ENCODE assay signal across 11 cellular contexts in the genomic region with DNA sequence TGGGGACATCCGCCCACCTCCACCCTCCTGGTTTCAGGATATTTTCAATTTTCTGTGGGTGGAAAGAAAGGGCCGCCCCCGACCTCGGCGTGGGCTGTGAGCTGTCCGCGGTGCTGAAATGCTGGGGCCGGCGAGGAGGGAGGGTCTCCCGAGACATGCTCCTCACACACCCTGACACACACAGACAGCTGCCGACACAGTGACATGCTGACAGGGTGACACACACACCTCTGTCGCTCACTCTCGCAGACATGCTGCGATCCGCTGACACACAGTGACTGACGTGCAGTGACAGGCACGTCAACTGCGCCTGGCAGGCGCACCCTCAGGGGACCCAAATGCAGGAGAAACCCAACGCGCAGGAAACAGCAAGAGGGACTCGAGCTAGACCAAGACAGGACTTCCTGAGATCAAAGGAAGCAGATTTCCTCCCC. TPM values are rescaled to one million over a fixed set of nuclear protein-coding genes. Genes with fewer than 3 reads are reported as not detected.
DNase-seq lines count a peak whose midpoint lies in the region; ATAC-seq, FAIRE-seq and TF ChIP-seq lines count a peak whose summit lies in the region.
"Had no signal": no experiment of that assay in that cellular context is flagged by ENCODE, and none has a peak within 500 bp of the region (broad histone marks: within the 10 kb centered on the region; RNA-seq: fewer than 3 reads in every experiment).

No MANE protein-coding gene starts in this region.

- ATAC-seq in GM12878 (no peak), HG03108 (IDR thresholded peaks at IDR 0.05; ENCODE audit: unreplicated experiment) (no peak)
- ATAC-seq in natural killer cell treated with Interleukin-12 subunit alpha and Interleukin-12 subunit beta and Interleukin-15 and Interleukin-18, amount 100 ng/mL, for 72 hours, result no peak
- ATAC-seq: Panc1 had no signal

- RAD21 ChIA-PET in GM12878 (lab: Charles Lee; ENCODE audit: unreplicated experiment), result no interaction called here

- no peak for TF ChIP-seq POLR2A in GM12878 (IDR thresholded peaks at IDR 0.05; ENCODE audit: low read depth, low read length)

- POLR2A ChIA-PET in GM12878 (lab: Charles Lee), result no interaction called here

- TF ChIP-seq RAD21 in GM12878 (IDR thresholded peaks at IDR 0.05; ENCODE audit: insufficient read depth, low read depth, low read length), result no peak

- H3K4me3 ChIP-seq in H7 (ENCODE audit: insufficient read depth, low read depth, low read length) (no peak overlapping the region), GM12878 (no peak overlapping the region)
- H3K4me3 ChIP-seq: esophagus muscularis mucosa had no signal

- no peak for TF ChIP-seq EP300 in GM12878 (IDR thresholded peaks at IDR 0.05; ENCODE audit: borderline replicate concordance in 1 of 2, control insufficient read depth in 1 of 2, low read depth in 2 of 2, low read length in 2 of 2)

- H3K4me2 ChIP-seq in GM12878 (ENCODE audit: control insufficient read depth, insufficient read depth), result no peak overlapping the region

- H3K27me3 ChIP-seq in H7 (ENCODE audit: control insufficient read depth, insufficient read depth, low read length), result peaks cover 28% of the 10 kb centered on the region
- peaks cover 3 to 7% of the 10 kb centered on the region in 2 experiments; a peak in 3 of 4 replicates for H3K27me3 ChIP-seq in GM12878 (replicated peaks in 1 of 2; ENCODE audit: control insufficient read depth in 2 of 2, insufficient read depth in 2 of 2, low read length in 1 of 2)

- H3K36me3 Mint-ChIP-seq in T-helper 1 cell treated with Interleukin-12 subunit alpha and Interleukin-12 subunit beta and Interleukin-4 antibody, amounts not matched to agents 30 μg/mL and 1 μg/mL, for 36 hours (ENCODE audit: low read depth), result peaks cover 2% of the 10 kb centered on the region
- no peaks in the 10 kb centered on the region for H3K36me3 Mint-ChIP-seq in natural killer cell treated with Interleukin-12 subunit alpha and Interleukin-12 subunit beta and Interleukin-15 and Interleukin-18, amount 100 ng/mL, for 72 hours

- peaks cover 10% of the 10 kb centered on the region for H3K4me1 ChIP-seq in GM12878 (ENCODE audit: control insufficient read depth, insufficient read depth, low read length)

- H3K4me3 Mint-ChIP-seq in T-helper 1 cell treated with Interleukin-12 subunit alpha and Interleukin-12 subunit beta and Interleukin-4 antibody, amounts not matched to agents 30 μg/mL and 1 μg/mL, for 36 hours, result peak overlapping the region; percentile 46
- H3K4me3 Mint-ChIP-seq in natural killer cell treated with Interleukin-12 subunit alpha and Interleukin-12 subunit beta and Interleukin-15 and Interleukin-18, amount 100 ng/mL, for 72 hours, result peak overlapping the region; percentile 54

- peaks cover 32% of the 10 kb centered on the region for H3K4me1 Mint-ChIP-seq in T-helper 1 cell treated with Interleukin-12 subunit alpha and Interleukin-12 subunit beta and Interleukin-4 antibody, amounts not matched to agents 30 μg/mL and 1 μg/mL, for 36 hours (ENCODE audit: low read depth)
- H3K4me1 Mint-ChIP-seq in natural killer cell treated with Interleukin-12 subunit alpha and Interleukin-12 subunit beta and Interleukin-15 and Interleukin-18, amount 100 ng/mL, for 72 hours (ENCODE audit: low read depth in 2 of 2), result peaks cover 35 to 42% of the 10 kb centered on the region in 2 donors

- no peak overlapping the region for H3K27ac ChIP-seq in GM12878 (ENCODE audit: control insufficient read depth, insufficient read depth)
- H3K27ac ChIP-seq: esophagus muscularis mucosa, neutrophil had no signal

- CTCF ChIA-PET in GM12878 (lab: Yijun Ruan, JAX), result interaction anchor here (0.9 kb wide), 1 partner anchor 263 kb away, joined by 3 read pairs; no protein-coding TSS in a partner anchor

- DNase-seq in H7 (peak; percentile 89), GM12878 (ENCODE audit: low read depth, low spot score) (no peak), Ammon's horn (ENCODE audit: low spot score) (no peak), NCI-H1105 treated with DMSO at 0.1 percent for 48 hours (lab: John Stamatoyannopoulos, UW) (no peak)
- no peak for DNase-seq in natural killer cell treated with Interleukin-12 subunit alpha and Interleukin-12 subunit beta and Interleukin-15 and Interleukin-18, amount 100 ng/mL, for 72 hours (ENCODE audit: low spot score)
- DNase-seq: IMR-90 had no signal

- H3K79me2 ChIP-seq in GM12878 (ENCODE audit: control insufficient read depth, insufficient read depth, low read length), result no peaks in the 10 kb centered on the region

- SMC1A ChIA-PET in GM12878 (lab: Charles Lee; ENCODE audit: uncharacterized antibody, unreplicated experiment), result no interaction called here

- H3K9ac ChIP-seq in GM12878 (ENCODE audit: control insufficient read depth, insufficient read depth, low read length), result no peak overlapping the region

- no peak overlapping the region for H2AFZ ChIP-seq in GM12878 (ENCODE audit: control insufficient read depth, low read depth, low read length)

- no peaks in the 10 kb centered on the region; the same call in 2 of the 3 replicates for H3K9me3 ChIP-seq in GM12878 (replicated peaks; ENCODE audit: control insufficient read depth, insufficient read depth, low read length)
- H3K9me3 ChIP-seq: esophagus muscularis mucosa had no signal

- H3K27ac Mint-ChIP-seq in T-helper 1 cell treated with Interleukin-12 subunit alpha and Interleukin-12 subunit beta and Interleukin-4 antibody, amounts not matched to agents 30 μg/mL and 1 μg/mL, for 36 hours, result peak overlapping the region; percentile 38
- H3K27ac Mint-ChIP-seq in natural killer cell treated with Interleukin-12 subunit alpha and Interleukin-12 subunit beta and Interleukin-15 and Interleukin-18, amount 100 ng/mL, for 72 hours, result no peak overlapping the region

- H3K27me3 Mint-ChIP-seq in T-helper 1 cell treated with Interleukin-12 subunit alpha and Interleukin-12 subunit beta and Interleukin-4 antibody, amounts not matched to agents 30 μg/mL and 1 μg/mL, for 36 hours (ENCODE audit: low read depth), result peaks cover 71% of the 10 kb centered on the region
- H3K27me3 Mint-ChIP-seq in natural killer cell treated with Interleukin-12 subunit alpha and Interleukin-12 subunit beta and Interleukin-15 and Interleukin-18, amount 100 ng/mL, for 72 hours, result peaks cover 58 to 74% of the 10 kb centered on the region in 2 donors

- in situ Hi-C loops in GM12878 (cut with MboI), result no loop called here

- no peaks in the 10 kb centered on the region for H3K36me3 ChIP-seq in H7 (replicated peaks; ENCODE audit: control insufficient read depth, insufficient read depth, low read length)
- no peaks in the 10 kb centered on the region for H3K36me3 ChIP-seq in GM12878 (ENCODE audit: control insufficient read depth in 2 of 2, insufficient read depth in 2 of 2, low read length in 1 of 2)
- H3K36me3 ChIP-seq: esophagus muscularis mucosa, neutrophil had no signal

- no TSS peak for BruUV-seq in GM12878 (replicated peaks; lab: Mats Ljungman, UMichigan)

- no peaks in the 10 kb centered on the region for H3K9me3 Mint-ChIP-seq in T-helper 1 cell treated with Interleukin-12 subunit alpha and Interleukin-12 subunit beta and Interleukin-4 antibody, amounts not matched to agents 30 μg/mL and 1 μg/mL, for 36 hours
- no peaks in the 10 kb centered on the region for H3K9me3 Mint-ChIP-seq in natural killer cell treated with Interleukin-12 subunit alpha and Interleukin-12 subunit beta and Interleukin-15 and Interleukin-18, amount 100 ng/mL, for 72 hours

- WGBS in GM12878 (ENCODE audit: insufficient coverage, insufficient replicate concordance, low lambda C conversion rate, missing lambda C conversion rate), result 43% methylated on average over 21 of the region's 22 CpGs

- no peak for FAIRE-seq in GM12878 (lab: Jason Lieb, UNC)

- no peaks in the 10 kb centered on the region for H4K20me1 ChIP-seq in GM12878 (ENCODE audit: control insufficient read depth, insufficient read depth)

- no peak for TF ChIP-seq CTCF in GM12878 (IDR thresholded peaks at IDR 0.05 in 2 of 3, conservative IDR thresholded peaks at IDR 0.05 in 1 of 3; ENCODE audit: control insufficient read depth in 2 of 3, extremely low read depth in 1 of 3, insufficient read depth in 1 of 3, low read depth in 3 of 3, low read length in 3 of 3)

- intact Hi-C loops in GM12878 (cut with micrococcal nuclease; ENCODE audit: unreplicated experiment), result no loop called here

RNA-seq across cellular contexts. Expression of a gene that starts 25.1 kb away (rescaled TPM):
- 87.0 and 134 TPM in 2 replicates for total RNA-seq in H7 (2014; rRNA removed; shearing (Covaris generic))
- total RNA-seq in GM12878 (2013; cell fraction: nucleolus; rRNA removed), result not detected in 2 replicates
- not detected in 2 replicates for total RNA-seq in GM12878 (2014; rRNA removed)
- total RNA-seq in GM12878 (2014; rRNA removed; fragmentation: Illumina TruSeq; extraction: Trizol), result not detected in 2 replicates
- 0.21 TPM in 1 of 2 replicates, not detected in the other for total RNA-seq in GM12878 (2021)
- not detected for polyA plus RNA-seq in GM12878 (2011; ENCODE audit: low read depth)
- 0.05 TPM in 1 of 2 replicates, not detected in the other for polyA plus RNA-seq in GM12878 (2011; rRNA removed)
- 0.13 TPM in 1 of 2 replicates, not detected in the other for polyA plus RNA-seq in GM12878 (2011; cell fraction: cytosol; rRNA removed)
- 0.07 TPM in 1 of 2 replicates, not detected in the other for polyA plus RNA-seq in GM12878 (2011; cell fraction: nucleus; rRNA removed)
- not detected in 2 replicates for polyA plus RNA-seq in GM12878 (2012)
- polyA plus RNA-seq in GM12878 (2014; fragmentation: Illumina TruSeq; extraction: Trizol), result not detected in 2 replicates
- polyA plus RNA-seq in GM12878 (2014; fragmentation: Nextera tagmentation; extraction: Ambion mirVana), result not detected
- not detected in 2 replicates for polyA plus RNA-seq in GM12878 (2014; rRNA removed)
- polyA plus RNA-seq in GM12878 (2016; fragmentation: Nextera tagmentation; extraction: Ambion mirVana), result under 1 TPM in 1 of 2 experiments, not detected in 1; 0.23 TPM
- polyA minus RNA-seq in GM12878 (2011; rRNA and poly(A)+ RNA removed), result not detected in 2 replicates
- polyA minus RNA-seq in GM12878 (2011; cell fraction: cytosol; rRNA and poly(A)+ RNA removed), result not detected in 2 replicates
- polyA minus RNA-seq in GM12878 (2011; cell fraction: nucleus; rRNA and poly(A)+ RNA removed), result not detected in 2 replicates
- not detected for total RNA-seq in natural killer cell treated with Interleukin-12 subunit alpha and Interleukin-12 subunit beta and Interleukin-15 and Interleukin-18, amount 100 ng/mL, for 72 hours

RNA-seq across cellular contexts. Expression of a gene that starts 27.3 kb away (rescaled TPM):
- 6.7 and 10.3 TPM in 2 replicates for total RNA-seq in H7 (2014; rRNA removed; shearing (Covaris generic))
- not detected in 2 replicates for total RNA-seq in GM12878 (2013; cell fraction: nucleolus; rRNA removed)
- total RNA-seq in GM12878 (2014; rRNA removed) (not detected in 2 replicates), GM12878 (2014; rRNA removed; fragmentation: Illumina TruSeq; extraction: Trizol) (not detected in 2 replicates), GM12878 (2021) (not detected in 2 replicates)
- not detected for polyA plus RNA-seq in GM12878 (2011; ENCODE audit: low read depth)
- polyA plus RNA-seq in GM12878 (2011; rRNA removed) (not detected in 2 replicates), GM12878 (2014; fragmentation: Illumina TruSeq; extraction: Trizol) (not detected in 2 replicates), GM12878 (2014; fragmentation: Nextera tagmentation; extraction: Ambion mirVana) (not detected), GM12878 (2014; rRNA removed) (not detected in 2 replicates), GM12878 (2016; fragmentation: Nextera tagmentation; extraction: Ambion mirVana) (not detected)
- 0.18 TPM in 1 of 2 replicates, not detected in the other for polyA plus RNA-seq in GM12878 (2011; cell fraction: cytosol; rRNA removed)
- polyA plus RNA-seq in GM12878 (2011; cell fraction: nucleus; rRNA removed), result 0.03 and 0.06 TPM in 2 replicates
- polyA plus RNA-seq in GM12878 (2012), result 0.03 and 0.06 TPM in 2 replicates
- not detected in 2 replicates for polyA minus RNA-seq in GM12878 (2011; rRNA and poly(A)+ RNA removed)
- not detected in 2 replicates for polyA minus RNA-seq in GM12878 (2011; cell fraction: cytosol; rRNA and poly(A)+ RNA removed)
- polyA minus RNA-seq in GM12878 (2011; cell fraction: nucleus; rRNA and poly(A)+ RNA removed), result not detected in 2 replicates
- not detected for total RNA-seq in natural killer cell treated with Interleukin-12 subunit alpha and Interleukin-12 subunit beta and Interleukin-15 and Interleukin-18, amount 100 ng/mL, for 72 hours
- total RNA-seq: IMR-90 had no signal

RNA-seq across cellular contexts. Expression of a gene that starts 39.6 kb away (rescaled TPM):
- total RNA-seq in H7 (2014; rRNA removed; shearing (Covaris generic)), result 9.9 and 10.5 TPM in 2 replicates
- total RNA-seq in GM12878 (2013; cell fraction: nucleolus; rRNA removed), result 1.7 and 2.0 TPM in 2 replicates
- total RNA-seq in GM12878 (2014; rRNA removed) (5.4 and 5.6 TPM in 2 replicates), GM12878 (2014; rRNA removed; fragmentation: Illumina TruSeq; extraction: Trizol) (3.4 and 4.2 TPM in 2 replicates), GM12878 (2021) (9.2 and 10.6 TPM in 2 replicates)
- 5.3 TPM for polyA plus RNA-seq in GM12878 (2011; ENCODE audit: low read depth)
- polyA plus RNA-seq in GM12878 (2011; rRNA removed) (1.9 and 5.1 TPM in 2 replicates), GM12878 (2014; fragmentation: Illumina TruSeq; extraction: Trizol) (6.6 and 6.7 TPM in 2 replicates), GM12878 (2014; fragmentation: Nextera tagmentation; extraction: Ambion mirVana) (1 to 10 TPM in 1 of 2 experiments, under 1 TPM in 1; 0.60 to 2.1 TPM), GM12878 (2014; rRNA removed) (7.4 and 8.7 TPM in 2 replicates), GM12878 (2016; fragmentation: Nextera tagmentation; extraction: Ambion mirVana) (10 to 100 TPM in 1 of 2 experiments, 1 to 10 TPM in 1; 10.0 to 10.1 TPM)
- 5.7 and 6.3 TPM in 2 replicates for polyA plus RNA-seq in GM12878 (2011; cell fraction: cytosol; rRNA removed)
- polyA plus RNA-seq in GM12878 (2011; cell fraction: nucleus; rRNA removed), result 20.2 and 22.2 TPM in 2 replicates
- polyA plus RNA-seq in GM12878 (2012), result 5.7 and 6.7 TPM in 2 replicates
- polyA minus RNA-seq in GM12878 (2011; rRNA and poly(A)+ RNA removed), result 2.4 and 2.8 TPM in 2 replicates
- polyA minus RNA-seq in GM12878 (2011; cell fraction: cytosol; rRNA and poly(A)+ RNA removed), result 2.0 and 4.6 TPM in 2 replicates
- 1.1 and 2.6 TPM in 2 replicates for polyA minus RNA-seq in GM12878 (2011; cell fraction: nucleus; rRNA and poly(A)+ RNA removed)
- total RNA-seq in natural killer cell treated with Interleukin-12 subunit alpha and Interleukin-12 subunit beta and Interleukin-15 and Interleukin-18, amount 100 ng/mL, for 72 hours, result 10 to 100 TPM in 1 of 2 donors, 1 to 10 TPM in 1; 4.9 to 11.4 TPM

Comparison
In these comparisons a context has a peak if more than half of its experiments do, and no peak if none do; other contexts are left out.
1. RNA of a gene that starts 25.1 kb away (total RNA-seq): 87.0 to 134 TPM in H7; not detected in natural killer cell treated with Interleukin-12 subunit alpha and Interleukin-12 subunit beta and Interleukin-15 and Interleukin-18, amount 100 ng/mL, for 72 hours and 0.21 TPM in GM12878; every median in the first group is over 10 times any median in the second.